ENCODE assay signal across 24 cellular contexts in genomic region chr3:6326760-6327159, GRCh38.
"Had no signal": no experiment of that assay in that cellular context is flagged by ENCODE, and none has a peak within 500 bp of the region (broad histone marks: within the 10 kb centered on the region; RNA-seq: fewer than 3 reads in every experiment).

No MANE protein-coding gene starts in this region.

- H3K36me3 Mint-ChIP-seq: activated naive CD8-positive, alpha-beta T cell; natural killer cell had no signal

- H3K9me3 Mint-ChIP-seq: activated T-cell treated with anti-CD3 and anti-CD28 coated beads, Interleukin-2, amount 50 U/mL, for 24 hours had no signal

- H3K4me3 ChIP-seq: colonic mucosa, hepatocyte, left lung, mucosa of descending colon, right atrium auricular region, tibial nerve, vagina had no signal

- H3K27me3 Mint-ChIP-seq: activated CD4-positive, alpha-beta memory T cell treated with anti-CD3 and anti-CD28 coated beads, Interleukin-2, amount 10 ng/mL, durations not matched to agents 7 days and 5 days; activated naive CD8-positive, alpha-beta T cell; activated T-cell treated with anti-CD3 and anti-CD28 coated beads, Interleukin-2, amount 50 U/mL, for 24 hours; progenitor cell of endocrine pancreas had no signal

- H3K4me1 Mint-ChIP-seq: activated CD4-positive, alpha-beta memory T cell treated with anti-CD3 and anti-CD28 coated beads, Interleukin-2, amount 10 ng/mL, durations not matched to agents 7 days and 5 days; natural killer cell; WTC11 had no signal

- DNase-seq: activated CD4-positive, alpha-beta memory T cell treated with anti-CD3 and anti-CD28 coated beads, Interleukin-2, amount 10 ng/mL, durations not matched to agents 7 days and 5 days; activated CD4-positive, alpha-beta T cell treated with anti-CD3 and anti-CD28 coated beads for 4 hours; activated gamma-delta T cell; activated T-cell treated with anti-CD3 and anti-CD28 coated beads, Interleukin-2, amount 50 U/mL, for 24 hours; amniotic stem cell; central memory CD4-positive, alpha-beta T cell; colonic mucosa; left lung; mammary epithelial cell; mucosa of descending colon; natural killer cell; occipital lobe; small intestine; stimulated activated CD4-positive, alpha-beta T cell treated with anti-CD3 and anti-CD28 coated beads, Interleukin-4, amount 100 ng/mL, for 4 hours; stimulated activated CD8-positive, alpha-beta memory T cell treated with anti-CD3 and anti-CD28 coated beads, Interleukin-4, amount 100 ng/mL, for 48 hours; stimulated activated naive CD4-positive, alpha-beta T cell treated with Interleukin-2 at 50 U/mL for 16 hours; substantia nigra had no signal

- H3K4me3 Mint-ChIP-seq: activated CD4-positive, alpha-beta memory T cell treated with anti-CD3 and anti-CD28 coated beads, Interleukin-2, amount 10 ng/mL, durations not matched to agents 7 days and 5 days; activated naive CD8-positive, alpha-beta T cell; activated T-cell treated with anti-CD3 and anti-CD28 coated beads, Interleukin-2, amount 50 U/mL, for 24 hours; natural killer cell; WTC11 had no signal

- H3K27ac Mint-ChIP-seq: activated CD4-positive, alpha-beta memory T cell treated with anti-CD3 and anti-CD28 coated beads, Interleukin-2, amount 10 ng/mL, durations not matched to agents 7 days and 5 days; activated naive CD8-positive, alpha-beta T cell; activated T-cell treated with anti-CD3 and anti-CD28 coated beads, Interleukin-2, amount 50 U/mL, for 24 hours; natural killer cell; progenitor cell of endocrine pancreas; WTC11 had no signal
